Comparison of ENCODE assay signal across 9 cellular contexts in the genomic region with DNA sequence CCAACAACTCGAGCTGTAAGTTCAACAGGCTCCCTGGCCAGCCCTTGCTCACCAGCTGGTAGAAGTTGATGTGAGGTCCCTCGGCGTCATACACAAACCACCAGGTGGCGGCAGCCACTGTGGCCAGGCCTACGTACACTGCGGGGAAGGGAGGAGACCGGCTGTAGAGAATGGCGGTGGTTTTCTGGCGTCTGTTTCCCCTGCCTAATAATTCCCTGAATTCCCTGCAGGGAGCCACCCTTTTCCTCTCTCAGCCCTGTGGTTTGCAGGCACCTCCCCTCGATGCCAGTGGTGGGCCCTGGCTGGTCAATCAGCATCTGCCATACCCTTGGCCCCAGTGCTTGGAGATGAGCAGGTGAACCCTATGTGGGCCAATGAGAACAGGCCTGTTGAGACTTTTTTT. TPM values are rescaled to one million over a fixed set of nuclear protein-coding genes. Genes with fewer than 3 reads are reported as not detected.
DNase-seq lines count a peak whose midpoint lies in the region; ATAC-seq and TF ChIP-seq lines count a peak whose summit lies in the region.
"Had no signal": no experiment of that assay in that cellular context is flagged by ENCODE, and none has a peak within 500 bp of the region (broad histone marks: within the 10 kb centered on the region; RNA-seq: fewer than 3 reads in every experiment).

No MANE protein-coding gene starts in this region.

- no peaks in the 10 kb centered on the region for H3K9me3 ChIP-seq in trophoblast cell (ENCODE audit: insufficient read depth, low read depth, low read length)

- H3K23ac ChIP-seq in trophoblast cell (ENCODE audit: low read length) = no peak overlapping the region

- no peaks in the 10 kb centered on the region for H3K27me3 Mint-ChIP-seq in activated B cell treated with CpG ODN at 0.5 μM for 24 hours

- H3K27ac ChIP-seq in trophoblast cell (ENCODE audit: low read depth, low read length) = no peak overlapping the region

- POLR2A ChIA-PET in activated B cell treated with CpG ODN at 0.5 μM for 24 hours (lab: Charles Lee) = interaction anchor here (0.7 to 1.9 kb wide), 8 partner anchors 10 to 70 kb away, joined by 4 to 11 read pairs (median 6); a partner anchor contains a TSS

- no peak for TF ChIP-seq CTCF in activated B cell treated with CpG ODN at 0.5 μM for 24 hours (IDR thresholded peaks at IDR 0.05)

- H3K79me1 ChIP-seq in trophoblast cell (ENCODE audit: low read length) = no peaks in the 10 kb centered on the region

- no peak overlapping the region for H4K12ac ChIP-seq in trophoblast cell (ENCODE audit: low read depth, low read length)

- no peak overlapping the region for H3K4ac ChIP-seq in trophoblast cell (ENCODE audit: low read depth, low read length)

- no peak overlapping the region for H4K91ac ChIP-seq in trophoblast cell (ENCODE audit: low read depth, low read length)

- no peak overlapping the region for H2BK12ac ChIP-seq in trophoblast cell (ENCODE audit: low read length)

- H3K4me3 Mint-ChIP-seq in activated B cell treated with CpG ODN at 0.5 μM for 24 hours = no peak overlapping the region
- H3K4me3 Mint-ChIP-seq: CD8-positive, alpha-beta memory T cell had no signal

- H3K9ac ChIP-seq in trophoblast cell (ENCODE audit: low read length) = no peak overlapping the region

- WGBS in trophoblast cell (ENCODE audit: extremely low coverage, insufficient coverage, insufficient read length) = no CpG with 5 or more reads among the region's 10 CpGs

- H3K36me3 Mint-ChIP-seq in activated B cell treated with CpG ODN at 0.5 μM for 24 hours (ENCODE audit: low read depth) = peaks cover 80% of the 10 kb centered on the region

- no peak overlapping the region for H2BK5ac ChIP-seq in trophoblast cell (ENCODE audit: low read depth, low read length, poor library complexity)

- no peak overlapping the region for H3K14ac ChIP-seq in trophoblast cell (ENCODE audit: low read length)

- no peaks in the 10 kb centered on the region for H3K36me3 ChIP-seq in trophoblast cell (ENCODE audit: control insufficient read depth in 1 of 2, insufficient read depth in 2 of 2, low read length in 2 of 2)

- no peak overlapping the region for H4K8ac ChIP-seq in trophoblast cell (ENCODE audit: low read depth, low read length)

- H3K4me1 ChIP-seq in trophoblast cell (ENCODE audit: control insufficient read depth in 1 of 2, insufficient read depth in 2 of 2, low read length in 2 of 2) = no peaks in the 10 kb centered on the region

- H2AFZ ChIP-seq in trophoblast cell (ENCODE audit: insufficient read depth, low read length, poor library complexity) = no peak overlapping the region

- no peak overlapping the region for H3K4me3 ChIP-seq in trophoblast cell (ENCODE audit: low read depth, low read length)

- no peaks in the 10 kb centered on the region for H3K79me2 ChIP-seq in trophoblast cell (ENCODE audit: control insufficient read depth, insufficient read depth, low read length, poor library complexity)

- no peak overlapping the region for H3K18ac ChIP-seq in trophoblast cell (ENCODE audit: low read length)

- intact Hi-C loops in activated B cell treated with CpG ODN at 0.5 μM for 24 hours (cut with micrococcal nuclease) = loop anchor here (1.0 to 2.0 kb wide), 3 partner anchors 28 to 70 kb away; no protein-coding TSS in a partner anchor

- H3K4me1 Mint-ChIP-seq in activated B cell treated with CpG ODN at 0.5 μM for 24 hours = no peaks in the 10 kb centered on the region

- H3K9me3 Mint-ChIP-seq in activated B cell treated with CpG ODN at 0.5 μM for 24 hours = no peaks in the 10 kb centered on the region
- H3K9me3 Mint-ChIP-seq: CD8-positive, alpha-beta memory T cell had no signal

- peak overlapping the region; percentile 59 for H3K27ac Mint-ChIP-seq in activated B cell treated with CpG ODN at 0.5 μM for 24 hours

- no peak overlapping the region for H2BK120ac ChIP-seq in trophoblast cell (ENCODE audit: insufficient read depth, low read length, poor library complexity)

- H3K4me2 ChIP-seq in trophoblast cell (ENCODE audit: low read length) = no peak overlapping the region

- peak; percentile 51 for DNase-seq in NCI-H2171 treated with DMSO at 0.1 percent for 48 hours (lab: John Stamatoyannopoulos, UW)
- no peak for DNase-seq in NCI-H2171 (lab: John Stamatoyannopoulos, UW)
- DNase-seq in NAMALWA (ENCODE audit: low spot score) = peak; percentile 53
- no peak for DNase-seq in activated B cell treated with CpG ODN at 0.5 μM for 24 hours
- peak; percentile 40 for DNase-seq in glomerular visceral epithelial cell (ENCODE audit: extremely low spot score)
- peak; percentile 74 to 83 for DNase-seq in trophoblast cell
- DNase-seq in activated effector memory CD4-positive, alpha-beta T cell treated with Interleukin-2 at 50 U/mL for 16 hours = no peak

- ATAC-seq in activated B cell treated with CpG ODN at 0.5 μM for 24 hours (ENCODE audit: low read depth) (peak; percentile 84), HG03354 (IDR thresholded peaks at IDR 0.05; ENCODE audit: poor library complexity, severe bottlenecking, unreplicated experiment) (no peak)

- H3K27me3 ChIP-seq in trophoblast cell (ENCODE audit: insufficient read depth, low read length) = no peaks in the 10 kb centered on the region

- CTCF ChIA-PET in activated B cell treated with CpG ODN at 0.5 μM for 24 hours (lab: Charles Lee) = interaction anchor here (0.7 to 2.8 kb wide), 12 partner anchors 11 to 73 kb away, joined by 3 to 22 read pairs (median 4); a partner anchor contains a TSS

- no peak overlapping the region for H2AK5ac ChIP-seq in trophoblast cell (ENCODE audit: low read length)

RNA-seq across cellular contexts. Expression of a gene that starts 18.9 kb away (rescaled TPM):
- total RNA-seq in activated B cell treated with CpG ODN at 0.5 μM for 24 hours = 22.0 and 26.0 TPM in 2 replicates
- polyA plus RNA-seq in trophoblast cell (2013) = not detected in 2 replicates
- polyA plus RNA-seq: CD8-positive, alpha-beta memory T cell had no signal

RNA-seq across cellular contexts. Expression of a gene that starts 29.1 kb away (rescaled TPM):
- 458 and 541 TPM in 2 replicates for total RNA-seq in activated B cell treated with CpG ODN at 0.5 μM for 24 hours
- polyA plus RNA-seq in trophoblast cell (2013) = 4.2 and 4.5 TPM in 2 replicates

RNA-seq across cellular contexts. Expression of a gene that starts 42.3 kb away (rescaled TPM):
- total RNA-seq in activated B cell treated with CpG ODN at 0.5 μM for 24 hours = 4.3 and 6.1 TPM in 2 replicates
- polyA plus RNA-seq in trophoblast cell (2013) = 0.82 and 0.90 TPM in 2 replicates

Comparison
In these comparisons a context has a peak if more than half of its experiments do, and no peak if none do; other contexts are left out.
1. DNase-seq: peak in NCI-H2171 treated with DMSO at 0.1 percent for 48 hours (single experiment), NAMALWA (single experiment), glomerular visceral epithelial cell (single experiment) and trophoblast cell (2 of 2); none in NCI-H2171 (single experiment), activated B cell treated with CpG ODN at 0.5 μM for 24 hours (single experiment) and activated effector memory CD4-positive, alpha-beta T cell treated with Interleukin-2 at 50 U/mL for 16 hours (single experiment).